Comparison of ENCODE assay signal across 9 cellular contexts in the genomic region with DNA sequence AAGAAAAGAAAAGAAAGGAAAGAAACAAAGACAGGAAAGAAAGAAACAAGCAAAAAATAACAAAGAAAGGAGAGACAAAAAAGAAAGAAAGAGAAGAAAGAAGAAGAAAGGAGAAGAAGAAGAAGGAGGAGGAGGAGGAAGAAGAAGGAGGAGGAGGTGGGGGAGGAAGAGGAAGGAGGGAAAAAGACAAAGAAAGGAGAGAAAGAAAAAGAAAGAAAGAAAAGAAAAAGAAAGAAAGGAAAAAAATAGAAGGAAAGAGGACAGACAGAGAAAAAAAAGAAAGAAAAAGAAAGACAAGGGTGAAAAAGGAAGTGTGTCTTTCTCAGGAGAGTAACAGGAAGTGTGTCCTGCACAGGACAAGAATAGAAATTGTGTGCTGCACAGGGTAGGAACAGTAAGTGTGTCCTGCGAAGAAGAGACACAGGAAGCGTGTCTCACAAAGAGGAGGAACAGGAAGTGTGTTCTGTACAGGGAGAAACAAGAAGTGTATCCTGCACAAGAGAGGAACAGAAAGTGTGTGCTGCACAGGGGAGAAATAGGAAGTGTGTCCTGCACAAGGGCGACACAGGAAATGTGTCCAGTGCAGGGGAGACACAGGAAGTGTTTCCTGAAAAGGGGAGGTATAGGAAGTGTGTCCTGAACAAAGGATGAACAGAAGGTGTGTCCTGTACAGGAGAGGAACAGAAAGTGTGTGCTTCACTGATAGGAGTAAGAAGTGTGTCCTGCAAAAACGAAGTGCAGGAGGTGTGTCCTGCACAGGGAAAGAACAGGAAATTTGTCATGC.
DNase-seq lines count a peak whose midpoint lies in the region; ATAC-seq and FAIRE-seq lines count a peak whose summit lies in the region.
"Had no signal": no experiment of that assay in that cellular context is flagged by ENCODE, and none has a peak within 500 bp of the region (broad histone marks: within the 10 kb centered on the region; RNA-seq: fewer than 3 reads in every experiment).

No MANE protein-coding gene starts in this region.

- H3K36me3 ChIP-seq in BLaER1 = no peaks in the 10 kb centered on the region

- no peaks in the 10 kb centered on the region for H4K20me1 ChIP-seq in BLaER1

- peak overlapping the region; percentile 48 for H3K27ac ChIP-seq in BLaER1

- peaks cover 11% of the 10 kb centered on the region for H3K4me1 Mint-ChIP-seq in activated naive CD8-positive, alpha-beta T cell treated with anti-CD3 and anti-CD28 coated beads for 36 hours
- H3K4me1 Mint-ChIP-seq: CD14-positive monocyte had no signal

- H3K9me3 Mint-ChIP-seq in activated naive CD8-positive, alpha-beta T cell treated with anti-CD3 and anti-CD28 coated beads for 36 hours = peaks cover 28% of the 10 kb centered on the region

- H3K4me2 ChIP-seq in BLaER1 = peak overlapping the region; percentile 62

- peaks cover 26% of the 10 kb centered on the region for H3K9me3 ChIP-seq in BLaER1

- H3K27me3 ChIP-seq in BLaER1 = peaks cover 13% of the 10 kb centered on the region

- H3K27me3 Mint-ChIP-seq in activated naive CD8-positive, alpha-beta T cell treated with anti-CD3 and anti-CD28 coated beads for 36 hours = no peaks in the 10 kb centered on the region

- H3K36me3 Mint-ChIP-seq in activated naive CD8-positive, alpha-beta T cell treated with anti-CD3 and anti-CD28 coated beads for 36 hours = peaks cover 21% of the 10 kb centered on the region
- H3K36me3 Mint-ChIP-seq: CD14-positive monocyte had no signal

- ATAC-seq in HG03457 (IDR thresholded peaks at IDR 0.05; ENCODE audit: unreplicated experiment) (no peak), HG03039 (IDR thresholded peaks at IDR 0.05; ENCODE audit: unreplicated experiment) (no peak)

- FAIRE-seq in GM19239 (lab: Jason Lieb, UNC) = peak; percentile 60

- H3K4me3 ChIP-seq in BLaER1 = peak overlapping the region; percentile 52

- DNase-seq in GM19239 (ENCODE audit: insufficient read length, low spot score) (no peak), NAMALWA (ENCODE audit: low spot score) (peak; percentile 26), DMS153 (lab: John Stamatoyannopoulos, UW) (no peak), NCI-H748 (lab: John Stamatoyannopoulos, UW; ENCODE audit: unreplicated experiment) (no peak)
- peak; percentile 2 for DNase-seq in activated naive CD8-positive, alpha-beta T cell treated with anti-CD3 and anti-CD28 coated beads for 36 hours

- no peak overlapping the region for H3K9ac ChIP-seq in BLaER1

- peaks cover 20% of the 10 kb centered on the region for H3K4me1 ChIP-seq in BLaER1

- peak overlapping the region; percentile 59 for H3K4me3 Mint-ChIP-seq in activated naive CD8-positive, alpha-beta T cell treated with anti-CD3 and anti-CD28 coated beads for 36 hours
- H3K4me3 Mint-ChIP-seq: CD14-positive monocyte had no signal

- peak overlapping the region; percentile 72 for H3K27ac Mint-ChIP-seq in activated naive CD8-positive, alpha-beta T cell treated with anti-CD3 and anti-CD28 coated beads for 36 hours

Comparison
In these comparisons a context has a peak if more than half of its experiments do, and no peak if none do; other contexts are left out.
1. DNase-seq: peak in NAMALWA (single experiment) and activated naive CD8-positive, alpha-beta T cell treated with anti-CD3 and anti-CD28 coated beads for 36 hours (single experiment); none in GM19239 (single experiment), DMS153 (single experiment) and NCI-H748 (single experiment).